In the genomic region with DNA sequence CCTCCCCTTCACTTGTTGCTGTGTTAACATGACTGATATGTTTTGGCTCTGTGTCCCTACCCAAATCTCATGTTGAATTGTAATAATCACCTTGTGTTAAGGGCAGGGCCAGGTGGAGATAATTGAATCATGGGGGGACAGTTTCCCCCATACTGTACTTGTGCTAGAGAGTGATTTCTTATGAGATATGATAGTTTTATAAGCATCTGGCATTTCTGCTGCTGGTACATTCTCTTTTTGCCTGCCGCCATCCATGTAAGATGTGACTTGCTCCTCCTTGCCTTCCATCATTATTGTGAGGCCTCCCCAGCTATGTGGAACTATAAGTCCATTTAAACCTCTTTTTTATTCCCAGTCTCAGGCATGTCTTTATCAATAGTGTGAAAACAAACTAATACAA, we compare ENCODE assay signal across 35 cellular contexts.
DNase-seq lines count a peak whose midpoint lies in the region; ATAC-seq, FAIRE-seq and TF ChIP-seq lines count a peak whose summit lies in the region.
"Had no signal": no experiment of that assay in that cellular context is flagged by ENCODE, and none has a peak within 500 bp of the region (broad histone marks: within the 10 kb centered on the region; RNA-seq: fewer than 3 reads in every experiment).

No MANE protein-coding gene starts in this region.

- POLR2A ChIA-PET in HEK293 (lab: Yijun Ruan, JAX) = no interaction called here
- POLR2A ChIA-PET in K562 (lab: Yijun Ruan, JAX) = no interaction called here

- no peaks in the 10 kb centered on the region for H3K36me3 Mint-ChIP-seq in endodermal cell (ENCODE audit: low read depth)
- no peaks in the 10 kb centered on the region for H3K36me3 Mint-ChIP-seq in stimulated activated effector memory CD8-positive, alpha-beta T cell treated with anti-CD3 and anti-CD28 coated beads, Interleukin-12 subunit alpha, Interleukin-12 subunit beta, amount 100 ng/mL, for 72 hours
- H3K36me3 Mint-ChIP-seq: CD14-positive monocyte; CD4-positive, alpha-beta memory T cell; CD4-positive, CD25-positive, alpha-beta regulatory T cell; CD8-positive, alpha-beta memory T cell; CD8-positive, alpha-beta T cell had no signal

- no peak for ATAC-seq in K562
- no peak for ATAC-seq in stimulated activated effector memory CD8-positive, alpha-beta T cell treated with anti-CD3 and anti-CD28 coated beads, Interleukin-12 subunit alpha, Interleukin-12 subunit beta, amount 100 ng/mL, for 72 hours
- ATAC-seq in upper lobe of left lung (ENCODE audit: low FRiP score in 2 of 2) = no peak
- ATAC-seq: A549; CD8-positive, alpha-beta T cell had no signal

- no peaks in the 10 kb centered on the region for H3K27me3 Mint-ChIP-seq in endodermal cell (ENCODE audit: insufficient read depth)
- H3K27me3 Mint-ChIP-seq: B cell; CD4-positive, alpha-beta memory T cell; CD4-positive, alpha-beta T cell; CD4-positive, CD25-positive, alpha-beta regulatory T cell; CD8-positive, alpha-beta memory T cell had no signal

- H3K4me1 ChIP-seq in HEK293 (ENCODE audit: control insufficient read depth, insufficient read depth, low read length) (no peaks in the 10 kb centered on the region), K562 (replicated peaks in 1 of 2; ENCODE audit: control insufficient read depth in 2 of 2, insufficient read depth in 2 of 2, low read length in 2 of 2) (no peaks in the 10 kb centered on the region; a peak in 1 of 5 replicates), endodermal cell (ENCODE audit: control insufficient read depth, insufficient read depth, low read length) (peaks cover 3% of the 10 kb centered on the region), upper lobe of left lung (no peaks in the 10 kb centered on the region)
- H3K4me1 ChIP-seq: A549, BE2C, Caco-2 had no signal

- H3K27me3 ChIP-seq in K562 (ENCODE audit: control insufficient read depth in 2 of 2, insufficient read depth in 2 of 2, low read length in 2 of 2) (no peaks in the 10 kb centered on the region), endodermal cell (ENCODE audit: control insufficient read depth, insufficient read depth, low read length, poor library complexity, severe bottlenecking) (no peaks in the 10 kb centered on the region), upper lobe of left lung (no peaks in the 10 kb centered on the region)
- H3K27me3 ChIP-seq: BE2C; BLaER1; BLaER1 treated with 17β-estradiol and CSF1 and Interleukin-3, amounts not matched to agents 10 nM and 100 nM had no signal

- H3K9ac ChIP-seq in K562 (ENCODE audit: insufficient read depth in 1 of 2, low read depth in 2 of 2, low read length in 2 of 2) (no peak overlapping the region), endodermal cell (ENCODE audit: extremely low read depth, low read length, poor library complexity, severe bottlenecking) (no peak overlapping the region)
- H3K9ac ChIP-seq: BLaER1; BLaER1 treated with 17β-estradiol and CSF1 and Interleukin-3, amounts not matched to agents 10 nM and 100 nM had no signal

- WGBS in K562 (ENCODE audit: insufficient coverage, low coverage, missing lambda C conversion rate) = 0% methylated on average over 1 of the region's 1 CpG
- 0% methylated on average over 1 of the region's 1 CpG for WGBS in endodermal cell (ENCODE audit: insufficient coverage in 1 of 2, insufficient read length in 1 of 2), 2 experiments
- WGBS in upper lobe of left lung, 2 donors = 0 to 48% methylated on average over 1 of the region's 1 CpG

- in situ Hi-C loops in K562 (cut with MboI) = no loop called here

- H3K27ac ChIP-seq in HEK293 (ENCODE audit: extremely low read depth, low read depth, low read length) = no peak overlapping the region
- H3K27ac ChIP-seq in K562 (ENCODE audit: extremely low read depth, low read depth, low read length) = no peak overlapping the region
- no peak overlapping the region for H3K27ac ChIP-seq in endodermal cell (ENCODE audit: low read depth, low read length)
- H3K27ac ChIP-seq in upper lobe of left lung = no peak overlapping the region
- H3K27ac ChIP-seq: 22Rv1; A549; BLaER1; BLaER1 treated with 17β-estradiol and CSF1 and Interleukin-3, amounts not matched to agents 10 nM and 100 nM; C4-2B had no signal

- TF ChIP-seq RAD21 in K562 (CRISPR knock-in tag; conservative IDR thresholded peaks at IDR 0.05 in 1 of 2, IDR thresholded peaks at IDR 0.05 in 1 of 2) = no peak

- H3K4me3 ChIP-seq in HEK293 (ENCODE audit: low read depth, low read length) (no peak overlapping the region), K562 (no peak overlapping the region), endodermal cell (ENCODE audit: low read length) (peak overlapping the region; percentile 8), upper lobe of left lung (no peak overlapping the region)
- H3K4me3 ChIP-seq: A549; BLaER1; BLaER1 treated with 17β-estradiol and CSF1 and Interleukin-3, amounts not matched to agents 10 nM and 100 nM had no signal

- TF ChIP-seq POLR2A in K562 (conservative IDR thresholded peaks at IDR 0.05) = no peak
- TF ChIP-seq POLR2A in upper lobe of left lung (IDR thresholded peaks at IDR 0.05) = no peak

- no peak for TF ChIP-seq CTCF in HEK293 (tag by site-specific recombination; IDR thresholded peaks at IDR 0.05)
- no peak for TF ChIP-seq CTCF in K562 (IDR thresholded peaks at IDR 0.05 in 2 of 3, conservative IDR thresholded peaks at IDR 0.05 in 1 of 3; ENCODE audit: insufficient read depth in 2 of 3, low read depth in 1 of 3, low read length in 3 of 3)
- TF ChIP-seq CTCF in endodermal cell (conservative IDR thresholded peaks at IDR 0.05) = no peak
- no peak for TF ChIP-seq CTCF in upper lobe of left lung (IDR thresholded peaks at IDR 0.05)

- BruUV-seq in K562 (replicated peaks; lab: Mats Ljungman, UMichigan) = no TSS peak

- H3K4me2 ChIP-seq in K562 (ENCODE audit: insufficient read depth, low read length) = no peak overlapping the region
- H3K4me2 ChIP-seq: A549; BLaER1; BLaER1 treated with 17β-estradiol and CSF1 and Interleukin-3, amounts not matched to agents 10 nM and 100 nM had no signal

- H3K9me3 ChIP-seq in HEK293 (ENCODE audit: control insufficient read depth, insufficient read depth, low read depth, low read length) (no peaks in the 10 kb centered on the region), K562 (replicated peaks; ENCODE audit: control insufficient read depth, insufficient read depth, low read depth, low read length) (no peaks in the 10 kb centered on the region), endodermal cell (ENCODE audit: control insufficient read depth, low read length) (peaks cover 13% of the 10 kb centered on the region), upper lobe of left lung (no peaks in the 10 kb centered on the region)
- H3K9me3 ChIP-seq: A549, BE2C, Caco-2 had no signal

- H3K4me3 Mint-ChIP-seq in endodermal cell = no peak overlapping the region
- no peak overlapping the region for H3K4me3 Mint-ChIP-seq in stimulated activated effector memory CD8-positive, alpha-beta T cell treated with anti-CD3 and anti-CD28 coated beads, Interleukin-12 subunit alpha, Interleukin-12 subunit beta, amount 100 ng/mL, for 72 hours
- H3K4me3 Mint-ChIP-seq: B cell; CD14-positive monocyte; CD4-positive, alpha-beta memory T cell; CD4-positive, alpha-beta T cell; CD4-positive, CD25-positive, alpha-beta regulatory T cell; CD8-positive, alpha-beta memory T cell; CD8-positive, alpha-beta T cell had no signal

- peaks cover 4% of the 10 kb centered on the region for H3K4me1 Mint-ChIP-seq in endodermal cell
- no peaks in the 10 kb centered on the region for H3K4me1 Mint-ChIP-seq in stimulated activated effector memory CD8-positive, alpha-beta T cell treated with anti-CD3 and anti-CD28 coated beads, Interleukin-12 subunit alpha, Interleukin-12 subunit beta, amount 100 ng/mL, for 72 hours
- H3K4me1 Mint-ChIP-seq: B cell; CD4-positive, alpha-beta memory T cell; CD4-positive, CD25-positive, alpha-beta regulatory T cell; CD8-positive, alpha-beta memory T cell had no signal

- TF ChIP-seq EP300 in K562 (IDR thresholded peaks at IDR 0.05; ENCODE audit: low read length) (no peak), upper lobe of left lung (IDR thresholded peaks at IDR 0.05) (no peak)

- intact Hi-C loops in K562 (cut with micrococcal nuclease) = no loop called here

- no peak overlapping the region for H2AFZ ChIP-seq in K562 (ENCODE audit: low read depth, low read length)

- H3K27ac Mint-ChIP-seq in endodermal cell = no peak overlapping the region
- H3K27ac Mint-ChIP-seq in stimulated activated effector memory CD8-positive, alpha-beta T cell treated with anti-CD3 and anti-CD28 coated beads, Interleukin-12 subunit alpha, Interleukin-12 subunit beta, amount 100 ng/mL, for 72 hours = no peak overlapping the region
- H3K27ac Mint-ChIP-seq: B cell; CD14-positive monocyte; CD4-positive, alpha-beta memory T cell; CD4-positive, alpha-beta T cell; CD4-positive, CD25-positive, alpha-beta regulatory T cell; CD8-positive, alpha-beta memory T cell; CD8-positive, alpha-beta T cell had no signal

- H4K20me1 ChIP-seq in K562 (replicated peaks; ENCODE audit: control insufficient read depth, insufficient read depth, low read length) = no peaks in the 10 kb centered on the region
- H4K20me1 ChIP-seq: BLaER1; BLaER1 treated with 17β-estradiol and CSF1 and Interleukin-3, amounts not matched to agents 10 nM and 100 nM had no signal

- H3K36me3 ChIP-seq in HEK293 (ENCODE audit: control insufficient read depth in 2 of 2, insufficient read depth in 1 of 2, low read length in 2 of 2) (no peaks in the 10 kb centered on the region), K562 (ENCODE audit: control insufficient read depth, insufficient read depth, low read length) (no peaks in the 10 kb centered on the region), endodermal cell (ENCODE audit: control insufficient read depth, insufficient read depth, low read length) (no peaks in the 10 kb centered on the region), upper lobe of left lung (no peaks in the 10 kb centered on the region)
- H3K36me3 ChIP-seq: BE2C; BLaER1; BLaER1 treated with 17β-estradiol and CSF1 and Interleukin-3, amounts not matched to agents 10 nM and 100 nM had no signal

- no peak for DNase-seq in K562 (ENCODE audit: extremely low read depth in 1 of 4, low spot score in 3 of 4)
- DNase-seq in endodermal cell = no peak
- no peak for DNase-seq in stimulated activated effector memory CD8-positive, alpha-beta T cell treated with anti-CD3 and anti-CD28 coated beads, Interleukin-12 subunit alpha, Interleukin-12 subunit beta, amount 100 ng/mL, for 72 hours (ENCODE audit: low spot score in 2 of 2)
- DNase-seq in upper lobe of left lung = no peak
- no peak for DNase-seq in stimulated activated naive CD4-positive, alpha-beta T cell (lab: John Stamatoyannopoulos, UW)
- DNase-seq: 8988T; ACHN; AML-193; BE2C; C1 segment of cervical spinal cord; Caco-2; Calu3; CD4-positive, alpha-beta memory T cell; CD4-positive, alpha-beta T cell; CD4-positive, CD25-positive, alpha-beta regulatory T cell; CD8-positive, alpha-beta memory T cell; CD8-positive, alpha-beta T cell; COR-L47; DMS 273 treated with DMSO at 0.1 percent for 48 hours; DMS153; DMS53; DMS79; DMS79 treated with DMSO at 0.1 percent for 48 hours; DND-41; EL had no signal

- FAIRE-seq in K562 (lab: Jason Lieb, UNC) = no peak
- FAIRE-seq: A204.1, A549, D721Med had no signal

- H3K79me2 ChIP-seq in K562 (ENCODE audit: control insufficient read depth, insufficient read depth, low read length) = no peaks in the 10 kb centered on the region

- CTCF ChIA-PET in HEK293 (lab: Yijun Ruan, JAX) = interaction anchor here (0.6 kb wide), 1 partner anchor 18 kb away, joined by 3 read pairs; no protein-coding TSS in a partner anchor
- CTCF ChIA-PET in K562 (lab: Yijun Ruan, JAX; ENCODE audit: low intra/inter-chr PET ratio) = no interaction called here

- H3K9me1 ChIP-seq in K562 (ENCODE audit: control insufficient read depth, insufficient read depth, low read length) = no peaks in the 10 kb centered on the region

- peaks cover 12% of the 10 kb centered on the region for H3K9me3 Mint-ChIP-seq in endodermal cell
- H3K9me3 Mint-ChIP-seq in stimulated activated effector memory CD8-positive, alpha-beta T cell treated with anti-CD3 and anti-CD28 coated beads, Interleukin-12 subunit alpha, Interleukin-12 subunit beta, amount 100 ng/mL, for 72 hours = no peaks in the 10 kb centered on the region
- H3K9me3 Mint-ChIP-seq: CD8-positive, alpha-beta memory T cell had no signal

Comparison
In these comparisons a context has a peak if more than half of its experiments do, and no peak if none do; other contexts are left out.
1. Of the 44 proteins assayed by ChIP-seq in both K562 and HEK293: peak only in K562: none; only in HEK293: SETDB1; in both: none; in neither: 43.